8 cellular contexts compared by ENCODE assay signal in genomic region chr2:151808258-151809072, GRCh38. TPM values are rescaled to one million over a fixed set of nuclear protein-coding genes. Genes with fewer than 3 reads are reported as not detected.
DNase-seq lines count a peak whose midpoint lies in the region; ATAC-seq and TF ChIP-seq lines count a peak whose summit lies in the region.

No MANE protein-coding gene starts in this region.

- peak; percentile 8 for DNase-seq in DMS79 treated with DMSO at 0.1 percent for 48 hours (lab: John Stamatoyannopoulos, UW)
- no peak for DNase-seq in DMS79 (lab: John Stamatoyannopoulos, UW)
- peak; percentile 54 to 55 for DNase-seq in Kasumi-1 (lab: John Stamatoyannopoulos, UW)
- peak; percentile 60 for DNase-seq in choroid plexus epithelial cell (ENCODE audit: low read depth)
- DNase-seq in ureter (ENCODE audit: low spot score), result no peak
- no peak for DNase-seq in NCI-H345 (lab: John Stamatoyannopoulos, UW)

- no peak overlapping the region for H2AFZ ChIP-seq in neural cell (ENCODE audit: low read depth, low read length)

- TF ChIP-seq CTCF in choroid plexus epithelial cell (conservative IDR thresholded peaks at IDR 0.05; ENCODE audit: low read depth, low read length), result peak; percentile 48
- TF ChIP-seq CTCF in neural cell (IDR thresholded peaks at IDR 0.05; ENCODE audit: poor library complexity, severe bottlenecking), result peak; percentile 56

- no peaks in the 10 kb centered on the region for H3K27me3 ChIP-seq in neural cell (ENCODE audit: insufficient read depth, low read depth, low read length)

- no peaks in the 10 kb centered on the region for H3F3A ChIP-seq in neural cell (ENCODE audit: insufficient read depth, low read length, poor library complexity, severe bottlenecking)

- H3K4me3 ChIP-seq in choroid plexus epithelial cell (ENCODE audit: low read depth, low read length), result no peak overlapping the region
- no peak overlapping the region for H3K4me3 ChIP-seq in neural cell (ENCODE audit: low read length)

- H3K9ac ChIP-seq in neural cell (ENCODE audit: low read length), result no peak overlapping the region

- H3K4me2 ChIP-seq in neural cell (ENCODE audit: low read length), result no peak overlapping the region

- H3K9me2 ChIP-seq in neural cell (ENCODE audit: insufficient read depth, low read length), result no peaks in the 10 kb centered on the region

- no peaks in the 10 kb centered on the region for H3K9me3 ChIP-seq in neural cell (ENCODE audit: low read length)

- no peak overlapping the region for H3K27ac ChIP-seq in neural cell (ENCODE audit: low read length)

- ATAC-seq in HG03469 (IDR thresholded peaks at IDR 0.05; ENCODE audit: unreplicated experiment), result no peak

- peaks cover 8% of the 10 kb centered on the region for H3K36me3 ChIP-seq in neural cell (ENCODE audit: insufficient read depth, low read length)

- H3K79me2 ChIP-seq in neural cell (replicated peaks; ENCODE audit: insufficient read depth, low read length), result no peaks in the 10 kb centered on the region

- no peak for TF ChIP-seq EP300 in neural cell (conservative IDR thresholded peaks at IDR 0.05; ENCODE audit: poor library complexity, severe bottlenecking)

- H4K20me1 ChIP-seq in neural cell (ENCODE audit: insufficient read depth), result no peaks in the 10 kb centered on the region

- peak; percentile 55 for TF ChIP-seq RAD21 in neural cell (conservative IDR thresholded peaks at IDR 0.05)

TF ChIP-seq in neural cell, 6 proteins besides CTCF, POLR2A, EP300 and RAD21:
- TF ChIP-seq TAF1 (IDR thresholded peaks at IDR 0.05; ENCODE audit: low read depth), result no peak
- TF ChIP-seq SMC3 (conservative IDR thresholded peaks at IDR 0.05; ENCODE audit: poor library complexity), result peak; percentile 60
- TF ChIP-seq MXI1 (conservative IDR thresholded peaks at IDR 0.05; ENCODE audit: poor library complexity, severe bottlenecking), result no peak

RNA-seq across cellular contexts. Expression of gene ARL5A, which starts 19.8 kb away (rescaled TPM):
- 21.6 and 48.5 TPM in 2 replicates for polyA plus RNA-seq in neural cell
- polyA minus RNA-seq in neural cell, result 64.5 and 90.9 TPM in 2 replicates
- 39.8 TPM for total RNA-seq in ureter

Comparison
In these comparisons a context has a peak if more than half of its experiments do, and no peak if none do; other contexts are left out.
1. DNase-seq: peak in DMS79 treated with DMSO at 0.1 percent for 48 hours (single experiment), Kasumi-1 (2 of 2) and choroid plexus epithelial cell (single experiment); none in DMS79 (single experiment), ureter (single experiment) and NCI-H345 (single experiment).